ENCODE assay signal across 8 cellular contexts in genomic region chr10:45534572-45534971, GRCh38.
"Had no signal": no experiment of that assay in that cellular context is flagged by ENCODE, and none has a peak within 500 bp of the region (broad histone marks: within the 10 kb centered on the region; RNA-seq: fewer than 3 reads in every experiment).

No MANE protein-coding gene starts in this region.

- ATAC-seq: GM12878 had no signal

- DNase-seq: GDM1, GF-D8 had no signal

- H3K4me3 ChIP-seq: GM12878 had no signal

- FAIRE-seq: G401.6, GM12878, GM12891, GM12892, GM18507, GM19239 had no signal
